In the genomic region with DNA sequence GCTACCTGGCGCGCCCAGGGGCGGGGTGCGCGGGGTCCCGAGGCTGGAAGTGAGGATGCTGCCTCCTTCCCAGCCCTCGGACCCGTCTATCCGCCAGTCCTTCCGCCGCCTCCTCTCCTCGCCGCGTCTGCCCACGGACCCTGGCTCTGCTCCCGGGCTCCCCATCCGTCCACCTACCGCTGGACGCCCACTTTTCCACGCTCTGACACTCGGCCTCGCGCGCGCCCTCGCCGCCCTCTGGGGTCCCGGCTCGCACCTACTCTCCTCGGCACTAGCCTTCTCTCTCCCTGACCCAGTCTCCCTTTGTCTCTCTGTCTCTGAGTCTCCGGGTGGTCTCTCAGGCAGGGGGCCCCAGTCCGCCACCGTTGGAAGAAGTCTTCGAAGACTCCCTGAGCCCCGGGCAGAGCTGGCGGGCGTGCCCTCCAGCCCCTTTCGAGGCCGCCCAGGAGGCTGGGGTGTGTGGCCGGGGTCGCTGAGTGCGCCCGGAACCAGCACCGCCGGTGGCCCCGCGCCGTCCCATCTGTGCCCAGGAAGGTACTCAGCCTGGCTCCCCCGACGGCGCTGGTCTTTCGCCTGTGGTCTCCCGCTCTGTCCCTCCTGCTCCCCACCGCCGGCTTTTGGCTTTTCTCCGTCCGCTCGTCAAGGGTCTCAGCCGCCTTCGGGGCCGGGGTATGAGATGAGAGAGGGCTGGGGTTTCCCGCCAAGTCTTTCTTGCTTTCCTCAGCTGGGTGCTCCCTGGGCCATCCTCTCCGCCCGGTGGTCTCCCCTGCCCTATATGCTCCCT, we compare ENCODE assay signal across 9 cellular contexts. TPM values are rescaled to one million over a fixed set of nuclear protein-coding genes. Genes with fewer than 3 reads are reported as not detected.
A peak's percentile ranks its signal among the peaks of the same experiment; 100 is the strongest.
DNase-seq lines count a peak whose midpoint lies in the region; ATAC-seq, FAIRE-seq and TF ChIP-seq lines count a peak whose summit lies in the region.
"Had no signal": no experiment of that assay in that cellular context is flagged by ENCODE, and none has a peak within 500 bp of the region (broad histone marks: within the 10 kb centered on the region; RNA-seq: fewer than 3 reads in every experiment).

No MANE protein-coding gene starts in this region.

- H2BK120ac ChIP-seq in H1 (replicated peaks; ENCODE audit: low read depth, low read length), result peak overlapping the region; percentile 94

- no peak for TF ChIP-seq POLR2A in H1 (IDR thresholded peaks at IDR 0.05; ENCODE audit: control extremely low read depth in 1 of 2, low read depth in 2 of 2, low read length in 2 of 2)

- 1% methylated on average over 55 of the region's 64 CpGs; no CpG with 5 or more reads in 1 of the 2 experiments for WGBS in H1 (ENCODE audit: extremely low coverage in 1 of 2, insufficient coverage in 1 of 2, insufficient read length in 1 of 2, insufficient replicate concordance in 2 of 2, low coverage in 1 of 2, low lambda C conversion rate in 2 of 2, missing lambda C conversion rate in 1 of 2), 2 experiments

- H3K27ac ChIP-seq in RWPE2 (ENCODE audit: poor library complexity, severe bottlenecking) (no peak overlapping the region), H1 (ENCODE audit: low read depth, low read length) (peak overlapping the region; percentile 83; the same call in 1 of the 2 replicates)
- H3K27ac ChIP-seq: epithelial cell of prostate had no signal

- H3K36me3 ChIP-seq in ES-I3 (ENCODE audit: insufficient read depth, low read length) (no peaks in the 10 kb centered on the region), RWPE2 (ENCODE audit: low read depth) (no peaks in the 10 kb centered on the region), H1 (ENCODE audit: control insufficient read depth in 2 of 4, insufficient read depth in 4 of 4, low read length in 3 of 4) (peaks cover 0 to 5% (median 0%) of the 10 kb centered on the region in 4 experiments; a peak in 1 of 8 replicates)

- no peaks in the 10 kb centered on the region for H3K9me3 Mint-ChIP-seq in progenitor cell of endocrine pancreas (ENCODE audit: low read depth)

- peak overlapping the region; percentile 98 for H3K4ac ChIP-seq in H1 (replicated peaks; ENCODE audit: insufficient read length, low read depth, low read length)

- no peak for TF ChIP-seq EP300 in H1 (IDR thresholded peaks at IDR 0.05; ENCODE audit: borderline replicate concordance in 1 of 2, low read depth in 2 of 2, low read length in 2 of 2)

- H4K5ac ChIP-seq in H1 (ENCODE audit: insufficient read length, low read depth, low read length), result peak overlapping the region; percentile 98

- H2BK20ac ChIP-seq in H1 (ENCODE audit: low read length), result no peak overlapping the region

- DNase-seq in RWPE2 (ENCODE audit: low spot score) (no peak), H1 (ENCODE audit: low read depth in 1 of 2, low spot score in 2 of 2) (peak in 1 of 2 experiments; percentile 70), progenitor cell of endocrine pancreas (ENCODE audit: low spot score, unreplicated experiment) (no peak), D721Med (ENCODE audit: insufficient read length, low spot score) (no peak), hippocampal formation (lab: John Stamatoyannopoulos, UW) (no peak), HuH-7 (ENCODE audit: low spot score) (no peak)
- DNase-seq: SIG-M5 had no signal

- TF ChIP-seq RAD21 in H1 (IDR thresholded peaks at IDR 0.05 in 1 of 2, conservative IDR thresholded peaks at IDR 0.05 in 1 of 2; ENCODE audit: low read depth in 2 of 2, low read length in 2 of 2), result no peak

- peak overlapping the region; percentile 99 for H4K8ac ChIP-seq in H1 (ENCODE audit: extremely low read depth, insufficient read depth, low read length)

- peaks cover 9% of the 10 kb centered on the region for H3K4me1 Mint-ChIP-seq in progenitor cell of endocrine pancreas (ENCODE audit: low read depth)

- H3K27me3 Mint-ChIP-seq in progenitor cell of endocrine pancreas, result peaks cover 24% of the 10 kb centered on the region

- H2AFZ ChIP-seq in H1 (ENCODE audit: low read length), result no peak overlapping the region

- no peak overlapping the region for H3K23ac ChIP-seq in H1 (ENCODE audit: insufficient read length)

- H3K4me2 ChIP-seq in H1 (ENCODE audit: insufficient read depth in 1 of 2, low read depth in 2 of 2, low read length in 2 of 2), result peak overlapping the region; percentile 71 to 80

- peak overlapping the region; percentile 90; the same call in 1 of the 2 replicates for H2AK5ac ChIP-seq in H1 (ENCODE audit: low read depth, low read length)

- peak overlapping the region; percentile 95; the same call in 1 of the 2 replicates for H2BK5ac ChIP-seq in H1 (ENCODE audit: low read depth, low read length)

- H4K20me1 ChIP-seq in H1 (replicated peaks in 1 of 2; ENCODE audit: control insufficient read depth in 1 of 2, insufficient read depth in 2 of 2, low read length in 2 of 2), result peaks cover 0 to 7% of the 10 kb centered on the region in 2 experiments

- H3K56ac ChIP-seq in H1 (replicated peaks; ENCODE audit: insufficient read length, low read depth, low read length), result peak overlapping the region; percentile 90

- peak overlapping the region; percentile 74 for H3K27ac Mint-ChIP-seq in progenitor cell of endocrine pancreas

- peak overlapping the region; percentile 99; the same call in 1 of the 2 replicates for H2BK15ac ChIP-seq in H1 (ENCODE audit: low read length)

- CTCF ChIA-PET in H1 (lab: Charles Lee; ENCODE audit: partially characterized antibody), result interaction anchor here (0.6 to 21.6 kb wide), 7 partner anchors 8 to 31 kb away, joined by 3 to 266 read pairs (median 6); no protein-coding TSS in a partner anchor

- POLR2A ChIA-PET in H1 (lab: Charles Lee; ENCODE audit: partially characterized antibody), result interaction anchor here (0.8 to 32.0 kb wide), 14 partner anchors 8 to 218 kb away, joined by 3 to 1025 read pairs (median 4); a partner anchor contains a TSS

- H3K14ac ChIP-seq in H1 (ENCODE audit: insufficient read length), result no peak overlapping the region

- H3K4me3 ChIP-seq in RWPE2 (ENCODE audit: severe bottlenecking), result peak overlapping the region; percentile 38
- peak overlapping the region; percentile 75 to 99 (median 82) for H3K4me3 ChIP-seq in H1 (ENCODE audit: extremely low read depth in 1 of 4, insufficient read depth in 2 of 4, low read depth in 3 of 4, low read length in 4 of 4)

- H3K4me1 ChIP-seq in ES-I3 (ENCODE audit: insufficient read depth, low read length) (peaks cover 19% of the 10 kb centered on the region), RWPE2 (ENCODE audit: insufficient read depth, poor library complexity, severe bottlenecking) (peaks cover 6% of the 10 kb centered on the region), H1 (replicated peaks in 1 of 4; ENCODE audit: control insufficient read depth in 3 of 4, insufficient read depth in 4 of 4, low read length in 3 of 4) (peaks cover 11 to 37% (median 27%) of the 10 kb centered on the region in 4 experiments)

- H3K36me3 Mint-ChIP-seq in progenitor cell of endocrine pancreas (ENCODE audit: insufficient read depth), result no peaks in the 10 kb centered on the region

- peak; percentile 3; the same call in 2 of the 3 replicates for ATAC-seq in RWPE2 (ENCODE audit: low read depth)

- H4K91ac ChIP-seq in H1 (replicated peaks; ENCODE audit: insufficient read length, low read length), result peak overlapping the region; percentile 94

- TF ChIP-seq CTCF in RWPE2 (IDR thresholded peaks at IDR 0.05; ENCODE audit: poor library complexity, severe bottlenecking), result no peak
- TF ChIP-seq CTCF in H1 (IDR thresholded peaks at IDR 0.05; ENCODE audit: control extremely low read depth in 1 of 3, insufficient read depth in 1 of 3, low read depth in 1 of 3, low read length in 3 of 3), result no peak
- no peak for TF ChIP-seq CTCF in progenitor cell of endocrine pancreas (IDR thresholded peaks at IDR 0.05; ENCODE audit: unreplicated experiment)
- TF ChIP-seq CTCF in D721Med (IDR thresholded peaks at IDR 0.05; ENCODE audit: insufficient read depth, missing control alignments), result no peak

- H3K79me1 ChIP-seq in H1 (ENCODE audit: low read depth, low read length), result peaks cover 25% of the 10 kb centered on the region

- H3K4me3 Mint-ChIP-seq in progenitor cell of endocrine pancreas (ENCODE audit: low read depth), result peak overlapping the region; percentile 74

- peaks cover 15 to 65% of the 10 kb centered on the region in 2 experiments for H3K79me2 ChIP-seq in H1 (ENCODE audit: control insufficient read depth in 1 of 2, insufficient read depth in 2 of 2, low read length in 2 of 2)

- FAIRE-seq in H1 (lab: Jason Lieb, UNC) (no peak), D721Med (lab: Jason Lieb, UNC) (no peak)

- H3K9me3 ChIP-seq in ES-I3 (ENCODE audit: control insufficient read depth, insufficient read depth, low read length) (no peaks in the 10 kb centered on the region), RWPE2 (ENCODE audit: severe bottlenecking) (no peaks in the 10 kb centered on the region), H1 (ENCODE audit: insufficient read depth in 2 of 2, low read depth in 1 of 2, low read length in 1 of 2) (no peaks in the 10 kb centered on the region)

- peak overlapping the region; percentile 87 for H2BK12ac ChIP-seq in H1 (ENCODE audit: low read depth, low read length)

- H3K18ac ChIP-seq in H1 (ENCODE audit: extremely low read depth, low read length), result peak overlapping the region; percentile 91

- H3K23me2 ChIP-seq in H1 (ENCODE audit: low read depth, low read length), result peaks cover 23% of the 10 kb centered on the region

- H3K9ac ChIP-seq in ES-I3 (ENCODE audit: low read depth, low read length), result peak overlapping the region; percentile 87
- peak overlapping the region; percentile 56 to 85 (median 76) for H3K9ac ChIP-seq in H1 (replicated peaks in 1 of 4; ENCODE audit: extremely low read depth in 1 of 4, low read depth in 3 of 4, low read length in 3 of 4)

- H3K27me3 ChIP-seq in RWPE2 (ENCODE audit: insufficient read depth, poor library complexity, severe bottlenecking) (peaks cover 29% of the 10 kb centered on the region), H1 (replicated peaks in 1 of 4; ENCODE audit: control insufficient read depth in 3 of 4, extremely low read depth in 1 of 4, insufficient read depth in 3 of 4, low read length in 3 of 4) (peaks cover 0 to 2% (median 0%) of the 10 kb centered on the region in 4 experiments; a peak in 2 of 7 replicates)

RNA-seq across cellular contexts. Expression of a gene that starts 0.6 kb away (rescaled TPM):
- 17.6 and 18.9 TPM in 2 replicates for total RNA-seq in H1 (2021; fragmentation: NEBNext Ultra II Directional; extraction: Animal tissue kit (Norgen Biotek cat#: 25700))
- polyA plus RNA-seq in H1 (2011; rRNA removed), result 4.6 and 4.8 TPM in 2 replicates
- polyA plus RNA-seq in H1 (2011; cell fraction: cytosol; rRNA removed), result 5.0 TPM
- 5.7 TPM for polyA plus RNA-seq in H1 (2011; cell fraction: nucleus; rRNA removed)
- polyA plus RNA-seq in H1 (2012, experiment 1 of 2), result 9.5 to 11.2 TPM (median 10.4 TPM) in 4 replicates
- polyA plus RNA-seq in H1 (2012, experiment 2 of 2), result 10.6 TPM
- 16.0 TPM for polyA plus RNA-seq in H1 (2013, experiment 1 of 2)
- 18.1 TPM for polyA plus RNA-seq in H1 (2013, experiment 2 of 2)
- polyA minus RNA-seq in H1 (2011; rRNA and poly(A)+ RNA removed), result 8.4 and 9.0 TPM in 2 replicates
- polyA minus RNA-seq in H1 (2011; cell fraction: cytosol; rRNA and poly(A)+ RNA removed), result 6.7 TPM
- 4.6 TPM for polyA minus RNA-seq in H1 (2011; cell fraction: nucleus; rRNA and poly(A)+ RNA removed)
- 2.8 and 3.2 TPM in 2 replicates for total RNA-seq in progenitor cell of endocrine pancreas

RNA-seq across cellular contexts. Expression of a gene that starts 11.2 kb away (rescaled TPM):
- total RNA-seq in H1 (2021; fragmentation: NEBNext Ultra II Directional; extraction: Animal tissue kit (Norgen Biotek cat#: 25700)), result 310 and 314 TPM in 2 replicates
- 469 and 710 TPM in 2 replicates for polyA plus RNA-seq in H1 (2011; rRNA removed)
- polyA plus RNA-seq in H1 (2011; cell fraction: cytosol; rRNA removed), result 618 TPM
- polyA plus RNA-seq in H1 (2011; cell fraction: nucleus; rRNA removed), result 791 TPM
- polyA plus RNA-seq in H1 (2012, experiment 1 of 2), result 284 to 411 TPM (median 375 TPM) in 4 replicates
- polyA plus RNA-seq in H1 (2012, experiment 2 of 2), result 511 TPM
- polyA plus RNA-seq in H1 (2013, experiment 1 of 2), result 239 TPM
- polyA plus RNA-seq in H1 (2013, experiment 2 of 2), result 240 TPM
- 212 and 312 TPM in 2 replicates for polyA minus RNA-seq in H1 (2011; rRNA and poly(A)+ RNA removed)
- 182 TPM for polyA minus RNA-seq in H1 (2011; cell fraction: cytosol; rRNA and poly(A)+ RNA removed)
- 206 TPM for polyA minus RNA-seq in H1 (2011; cell fraction: nucleus; rRNA and poly(A)+ RNA removed)
- 105 and 113 TPM in 2 replicates for total RNA-seq in progenitor cell of endocrine pancreas

RNA-seq across cellular contexts. Expression of a gene that starts 28.1 kb away (rescaled TPM):
- 0.29 and 0.54 TPM in 2 replicates for total RNA-seq in H1 (2021; fragmentation: NEBNext Ultra II Directional; extraction: Animal tissue kit (Norgen Biotek cat#: 25700))
- 0.86 and 1.2 TPM in 2 replicates for polyA plus RNA-seq in H1 (2011; rRNA removed)
- 0.76 TPM for polyA plus RNA-seq in H1 (2011; cell fraction: cytosol; rRNA removed)
- polyA plus RNA-seq in H1 (2011; cell fraction: nucleus; rRNA removed), result 0.53 TPM
- polyA plus RNA-seq in H1 (2012, experiment 1 of 2), result 0.69 to 1.1 TPM (median 1.0 TPM) in 4 replicates
- polyA plus RNA-seq in H1 (2012, experiment 2 of 2), result 0.62 TPM
- 0.47 TPM for polyA plus RNA-seq in H1 (2013, experiment 1 of 2)
- 0.39 TPM for polyA plus RNA-seq in H1 (2013, experiment 2 of 2)
- polyA minus RNA-seq in H1 (2011; rRNA and poly(A)+ RNA removed), result 0.19 and 0.32 TPM in 2 replicates
- polyA minus RNA-seq in H1 (2011; cell fraction: cytosol; rRNA and poly(A)+ RNA removed), result not detected
- polyA minus RNA-seq in H1 (2011; cell fraction: nucleus; rRNA and poly(A)+ RNA removed), result not detected
- total RNA-seq in progenitor cell of endocrine pancreas, result 2.4 and 3.8 TPM in 2 replicates

RNA-seq across cellular contexts. Expression of a gene that starts 37.4 kb away (rescaled TPM):
- total RNA-seq in H1 (2021; fragmentation: NEBNext Ultra II Directional; extraction: Animal tissue kit (Norgen Biotek cat#: 25700)), result 27.2 and 29.2 TPM in 2 replicates
- 27.0 and 43.0 TPM in 2 replicates for polyA plus RNA-seq in H1 (2011; rRNA removed)
- 42.8 TPM for polyA plus RNA-seq in H1 (2011; cell fraction: cytosol; rRNA removed)
- polyA plus RNA-seq in H1 (2011; cell fraction: nucleus; rRNA removed), result 137 TPM
- polyA plus RNA-seq in H1 (2012, experiment 1 of 2), result 21.1 to 33.1 TPM (median 30.9 TPM) in 4 replicates
- 19.3 TPM for polyA plus RNA-seq in H1 (2012, experiment 2 of 2)
- 23.1 TPM for polyA plus RNA-seq in H1 (2013, experiment 1 of 2)
- 21.5 TPM for polyA plus RNA-seq in H1 (2013, experiment 2 of 2)
- 12.6 and 15.0 TPM in 2 replicates for polyA minus RNA-seq in H1 (2011; rRNA and poly(A)+ RNA removed)
- 17.6 TPM for polyA minus RNA-seq in H1 (2011; cell fraction: cytosol; rRNA and poly(A)+ RNA removed)
- 37.9 TPM for polyA minus RNA-seq in H1 (2011; cell fraction: nucleus; rRNA and poly(A)+ RNA removed)
- 19.1 and 21.5 TPM in 2 replicates for total RNA-seq in progenitor cell of endocrine pancreas

RNA-seq across cellular contexts. Expression of a gene that starts 37.9 kb away (rescaled TPM):
- total RNA-seq in H1 (2021; fragmentation: NEBNext Ultra II Directional; extraction: Animal tissue kit (Norgen Biotek cat#: 25700)), result 51.3 and 55.5 TPM in 2 replicates
- 57.9 and 99.1 TPM in 2 replicates for polyA plus RNA-seq in H1 (2011; rRNA removed)
- polyA plus RNA-seq in H1 (2011; cell fraction: cytosol; rRNA removed), result 107 TPM
- 78.1 TPM for polyA plus RNA-seq in H1 (2011; cell fraction: nucleus; rRNA removed)
- polyA plus RNA-seq in H1 (2012, experiment 1 of 2), result 53.7 to 82.0 TPM (median 66.2 TPM) in 4 replicates
- 45.2 TPM for polyA plus RNA-seq in H1 (2012, experiment 2 of 2)
- 38.0 TPM for polyA plus RNA-seq in H1 (2013, experiment 1 of 2)
- 39.6 TPM for polyA plus RNA-seq in H1 (2013, experiment 2 of 2)
- 7.6 and 11.2 TPM in 2 replicates for polyA minus RNA-seq in H1 (2011; rRNA and poly(A)+ RNA removed)
- polyA minus RNA-seq in H1 (2011; cell fraction: cytosol; rRNA and poly(A)+ RNA removed), result 19.2 TPM
- 17.7 TPM for polyA minus RNA-seq in H1 (2011; cell fraction: nucleus; rRNA and poly(A)+ RNA removed)
- total RNA-seq in progenitor cell of endocrine pancreas, result 5.6 and 6.3 TPM in 2 replicates
